1 cellular context compared by ENCODE assay signal in the genomic region with DNA sequence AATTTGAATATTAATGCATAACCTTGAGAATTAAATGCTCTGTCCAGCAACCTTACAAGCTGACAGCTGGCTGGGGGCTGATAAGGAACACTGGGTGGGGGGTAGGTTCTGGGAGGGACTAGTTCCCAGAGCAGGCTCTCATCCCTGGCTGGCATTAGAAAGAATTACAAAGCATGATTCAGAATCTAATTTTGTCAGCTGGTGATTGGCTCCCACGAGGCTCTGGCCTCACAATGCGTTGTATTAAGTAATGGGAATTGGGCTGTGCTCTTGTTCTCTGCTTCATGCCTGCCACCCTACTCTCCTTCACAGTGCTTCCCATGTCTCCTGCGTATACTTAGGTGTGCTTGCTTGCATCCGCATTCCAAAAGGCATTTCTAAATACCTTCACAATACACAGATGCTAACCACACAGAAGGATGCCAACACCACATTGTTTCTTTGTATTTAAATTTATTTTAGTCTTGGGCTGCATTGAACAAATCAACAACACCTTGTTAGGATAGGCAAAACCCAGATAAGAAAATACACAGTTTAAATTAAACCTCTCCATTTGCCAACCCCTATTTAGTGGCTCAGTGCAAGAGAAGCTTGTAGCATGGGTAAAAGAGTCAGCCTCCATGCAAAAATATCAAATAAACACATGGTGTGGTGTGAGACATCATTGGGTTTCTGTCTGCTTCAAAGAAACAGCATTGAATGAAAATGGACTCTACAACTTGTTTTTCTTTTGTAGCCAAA.
TF ChIP-seq lines count a peak whose summit lies in the region.

No MANE protein-coding gene starts in this region.

TF ChIP-seq in IMR-90, 13 proteins besides CTCF, POLR2A, EP300 and RAD21:
- TF ChIP-seq, protein P1, sequence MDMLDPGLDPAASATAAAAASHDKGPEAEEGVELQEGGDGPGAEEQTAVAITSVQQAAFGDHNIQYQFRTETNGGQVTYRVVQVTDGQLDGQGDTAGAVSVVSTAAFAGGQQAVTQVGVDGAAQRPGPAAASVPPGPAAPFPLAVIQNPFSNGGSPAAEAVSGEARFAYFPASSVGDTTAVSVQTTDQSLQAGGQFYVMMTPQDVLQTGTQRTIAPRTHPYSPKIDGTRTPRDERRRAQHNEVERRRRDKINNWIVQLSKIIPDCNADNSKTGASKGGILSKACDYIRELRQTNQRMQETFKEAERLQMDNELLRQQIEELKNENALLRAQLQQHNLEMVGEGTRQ (IDR thresholded peaks at IDR 0.05; ENCODE audit: low read depth, low read length) = no peak
- TF ChIP-seq SMC3 (IDR thresholded peaks at IDR 0.05; ENCODE audit: low read depth, low read length) (no peak), NFE2L2 (IDR thresholded peaks at IDR 0.05; ENCODE audit: low read depth, low read length) (no peak), MAZ (IDR thresholded peaks at IDR 0.05; ENCODE audit: borderline replicate concordance, low read depth, low read length) (no peak), CEBPB (IDR thresholded peaks at IDR 0.05; ENCODE audit: low read depth, low read length) (no peak), RCOR1 (IDR thresholded peaks at IDR 0.05; ENCODE audit: insufficient replicate concordance, low read length) (no peak), CHD1 (IDR thresholded peaks at IDR 0.05; ENCODE audit: low read depth, low read length) (no peak), RFX5 (IDR thresholded peaks at IDR 0.05; ENCODE audit: low read depth, low read length) (no peak), BHLHE40 (IDR thresholded peaks at IDR 0.05; ENCODE audit: low read depth, low read length) (no peak), MXI1 (IDR thresholded peaks at IDR 0.05; ENCODE audit: borderline replicate concordance, low read depth, low read length) (no peak), FOS (IDR thresholded peaks at IDR 0.05; ENCODE audit: low read depth, low read length) (no peak), MAFK (IDR thresholded peaks at IDR 0.05; ENCODE audit: low read depth, low read length) (no peak)
- TF ChIP-seq, protein P2, sequence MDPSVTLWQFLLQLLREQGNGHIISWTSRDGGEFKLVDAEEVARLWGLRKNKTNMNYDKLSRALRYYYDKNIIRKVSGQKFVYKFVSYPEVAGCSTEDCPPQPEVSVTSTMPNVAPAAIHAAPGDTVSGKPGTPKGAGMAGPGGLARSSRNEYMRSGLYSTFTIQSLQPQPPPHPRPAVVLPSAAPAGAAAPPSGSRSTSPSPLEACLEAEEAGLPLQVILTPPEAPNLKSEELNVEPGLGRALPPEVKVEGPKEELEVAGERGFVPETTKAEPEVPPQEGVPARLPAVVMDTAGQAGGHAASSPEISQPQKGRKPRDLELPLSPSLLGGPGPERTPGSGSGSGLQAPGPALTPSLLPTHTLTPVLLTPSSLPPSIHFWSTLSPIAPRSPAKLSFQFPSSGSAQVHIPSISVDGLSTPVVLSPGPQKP (IDR thresholded peaks at IDR 0.05; ENCODE audit: borderline replicate concordance, low read depth, low read length) = no peak
